9 cellular contexts compared by ENCODE assay signal in the genomic region with DNA sequence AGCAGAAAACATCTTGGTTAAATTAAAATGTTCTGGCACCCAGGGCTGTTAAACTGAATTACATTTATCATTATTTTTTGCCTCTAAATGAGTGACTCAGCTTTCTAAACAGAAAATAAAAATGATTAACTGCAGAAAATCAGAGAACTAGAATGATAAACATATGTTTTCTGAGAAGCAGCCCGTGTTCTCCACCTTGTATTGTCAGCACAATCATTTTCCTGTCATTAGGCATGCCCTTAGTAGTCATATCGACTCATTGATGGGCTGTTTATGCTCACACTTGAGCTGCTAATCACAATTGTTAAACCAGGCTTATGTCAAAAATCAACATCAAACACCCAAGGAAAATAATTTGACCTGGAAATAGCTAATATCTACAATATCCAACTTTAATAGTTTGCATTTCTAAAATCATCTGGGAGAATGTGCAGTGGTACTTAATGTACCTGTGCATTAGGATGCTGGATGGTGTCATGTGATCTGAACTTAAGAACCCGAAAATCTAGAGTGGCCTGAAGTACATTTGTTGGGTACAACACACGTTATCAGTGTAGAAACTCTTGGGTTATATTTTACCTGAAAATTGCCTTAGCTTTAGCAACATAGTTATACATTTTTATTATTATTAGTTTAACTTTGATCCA. TPM values are rescaled to one million over a fixed set of nuclear protein-coding genes. Genes with fewer than 3 reads are reported as not detected.
DNase-seq lines count a peak whose midpoint lies in the region; TF ChIP-seq lines count a peak whose summit lies in the region.
"Had no signal": no experiment of that assay in that cellular context is flagged by ENCODE, and none has a peak within 500 bp of the region (broad histone marks: within the 10 kb centered on the region; RNA-seq: fewer than 3 reads in every experiment).

No MANE protein-coding gene starts in this region.

- H3K27me3 ChIP-seq in PC-9 (ENCODE audit: insufficient read depth, low read depth), result no peaks in the 10 kb centered on the region
- H3K27me3 ChIP-seq: cardiac muscle cell had no signal

- H3K4me3 Mint-ChIP-seq in activated naive CD4-positive, alpha-beta T cell treated with anti-CD3 and anti-CD28 coated beads, Interleukin-2, amount 50 U/mL, for 24 hours, result peak overlapping the region; percentile 96
- peak overlapping the region; percentile 92 for H3K4me3 Mint-ChIP-seq in type B pancreatic cell

- DNase-seq in activated naive CD4-positive, alpha-beta T cell treated with Interleukin-2 at 50 U/mL for 16 hours, result no peak
- DNase-seq in PC-9 (no peak), fibroblast of villous mesenchyme (ENCODE audit: low read depth) (peak; percentile 41), type B pancreatic cell (ENCODE audit: extremely low spot score, unreplicated experiment) (no peak), HEK293T (ENCODE audit: extremely low spot score) (no peak), C1 segment of cervical spinal cord (lab: John Stamatoyannopoulos, UW) (no peak), NCI-H1436 treated with DMSO at 0.1 percent for 48 hours (lab: John Stamatoyannopoulos, UW) (no peak)

- H3K4me1 Mint-ChIP-seq in activated naive CD4-positive, alpha-beta T cell treated with anti-CD3 and anti-CD28 coated beads, Interleukin-2, amount 50 U/mL, for 24 hours, result peaks cover 45% of the 10 kb centered on the region
- H3K4me1 Mint-ChIP-seq in type B pancreatic cell (ENCODE audit: unreplicated experiment), result peaks cover 12% of the 10 kb centered on the region

- intact Hi-C loops in PC-9 (cut with micrococcal nuclease; ENCODE audit: unreplicated experiment), result loop anchor here (5.0 to 10.0 kb wide), 2 partner anchors 63 to 311 kb away; no protein-coding TSS in a partner anchor

- H3K36me3 Mint-ChIP-seq in activated naive CD4-positive, alpha-beta T cell treated with anti-CD3 and anti-CD28 coated beads, Interleukin-2, amount 50 U/mL, for 24 hours, result peaks cover 15% of the 10 kb centered on the region
- peaks cover 5% of the 10 kb centered on the region for H3K36me3 Mint-ChIP-seq in type B pancreatic cell

- peak overlapping the region; percentile 96 for H3K27ac Mint-ChIP-seq in activated naive CD4-positive, alpha-beta T cell treated with anti-CD3 and anti-CD28 coated beads, Interleukin-2, amount 50 U/mL, for 24 hours
- peak overlapping the region; percentile 89 for H3K27ac Mint-ChIP-seq in type B pancreatic cell

- peak overlapping the region; percentile 55 for H3K27ac ChIP-seq in PC-9
- H3K27ac ChIP-seq: cardiac muscle cell had no signal

- no peaks in the 10 kb centered on the region for H3K9me3 ChIP-seq in PC-9 (ENCODE audit: insufficient read depth, low read depth)

- H3K4me1 ChIP-seq in PC-9 (replicated peaks; ENCODE audit: insufficient read depth), result peaks cover 24% of the 10 kb centered on the region

- peaks cover 20% of the 10 kb centered on the region; the same call in 1 of the 2 replicates for H3K36me3 ChIP-seq in PC-9 (ENCODE audit: low read depth)
- H3K36me3 ChIP-seq: cardiac muscle cell had no signal

- H4K20me1 ChIP-seq in PC-9 (ENCODE audit: insufficient read depth), result no peaks in the 10 kb centered on the region

- POLR2A ChIA-PET in PC-9 (lab: Charles Lee; ENCODE audit: unreplicated experiment) (no interaction called here), HEK293T (lab: Yijun Ruan, JAX) (no interaction called here)

- H3K79me2 ChIP-seq in PC-9 (ENCODE audit: low read depth), result peaks cover 50% of the 10 kb centered on the region

- H3K4me3 ChIP-seq in PC-9, result peak overlapping the region; percentile 61; the same call in 1 of the 2 replicates
- peak overlapping the region; percentile 85 for H3K4me3 ChIP-seq in fibroblast of villous mesenchyme (ENCODE audit: low read depth, low read length)

- CTCF ChIA-PET in PC-9 (lab: Charles Lee), result interaction anchor here (1.5 kb wide), 1 partner anchor 497 kb away, joined by 5 read pairs; no protein-coding TSS in a partner anchor
- CTCF ChIA-PET in HEK293T (lab: Yijun Ruan, JAX), result no interaction called here

- no peak overlapping the region for H2AFZ ChIP-seq in PC-9

- H3F3A ChIP-seq in PC-9 (ENCODE audit: insufficient read depth, low read depth), result peaks cover 3% of the 10 kb centered on the region; the same call in 1 of the 2 replicates

- H3K9me2 ChIP-seq in PC-9 (ENCODE audit: insufficient read depth), result no peaks in the 10 kb centered on the region

- H3K9me3 Mint-ChIP-seq in activated naive CD4-positive, alpha-beta T cell treated with anti-CD3 and anti-CD28 coated beads, Interleukin-2, amount 50 U/mL, for 24 hours, result no peaks in the 10 kb centered on the region
- no peaks in the 10 kb centered on the region for H3K9me3 Mint-ChIP-seq in type B pancreatic cell

- BruUV-seq in PC-9 (replicated peaks; lab: Mats Ljungman, UMichigan), result no TSS peak

- H3K27me3 Mint-ChIP-seq in activated naive CD4-positive, alpha-beta T cell treated with anti-CD3 and anti-CD28 coated beads, Interleukin-2, amount 50 U/mL, for 24 hours, result no peaks in the 10 kb centered on the region
- H3K27me3 Mint-ChIP-seq in type B pancreatic cell, result no peaks in the 10 kb centered on the region

- TF ChIP-seq CTCF in PC-9 (conservative IDR thresholded peaks at IDR 0.05) (no peak), fibroblast of villous mesenchyme (IDR thresholded peaks at IDR 0.05; ENCODE audit: insufficient read depth, low read depth, low read length) (no peak), type B pancreatic cell (conservative IDR thresholded peaks at IDR 0.05) (no peak)

- peak overlapping the region; percentile 72 for H3K4me2 ChIP-seq in PC-9

TF ChIP-seq in HEK293T, 16 proteins besides CTCF, POLR2A, EP300 and RAD21:
- no peak for TF ChIP-seq SUZ12 (IDR thresholded peaks at IDR 0.05)
- TF ChIP-seq FOXM1 (IDR thresholded peaks at IDR 0.05; ENCODE audit: borderline replicate concordance), result no peak
- TF ChIP-seq SP1 (IDR thresholded peaks at IDR 0.05), result no peak
- no peak for TF ChIP-seq ZNF384 (IDR thresholded peaks at IDR 0.05)
TF ChIP-seq in HEK293T: peak in this region for 0.

RNA-seq across cellular contexts. Expression of gene MDFIC, which starts 2.3 kb away (rescaled TPM):
- total RNA-seq in PC-9 (2021) (38.9 and 39.8 TPM in 2 replicates), fibroblast of villous mesenchyme (28.3 and 39.3 TPM in 2 replicates), type B pancreatic cell (ENCODE audit: low replicate concordance) (20.2 and 20.7 TPM in 2 replicates)
